In the genomic region with DNA sequence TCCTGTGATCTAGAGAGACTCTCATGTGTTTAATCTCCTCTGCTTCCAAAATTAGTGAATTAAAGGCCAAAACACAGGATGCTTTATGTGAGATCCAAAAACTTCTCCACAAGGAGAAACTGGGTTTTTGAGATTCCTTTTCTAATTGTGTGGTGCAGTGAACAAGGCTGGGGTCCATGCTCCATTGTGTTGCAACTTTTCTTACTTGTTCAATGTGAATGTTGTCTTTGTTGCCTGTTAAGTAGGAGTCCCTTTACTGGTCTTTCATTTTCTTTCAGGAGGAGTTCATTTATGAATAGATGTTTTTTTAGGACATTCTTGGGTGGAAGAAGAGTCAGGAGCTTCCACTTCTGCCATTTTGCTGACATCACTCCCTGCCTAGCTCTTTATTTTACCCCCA, we compare ENCODE assay signal across 31 cellular contexts. TPM values are rescaled to one million over a fixed set of nuclear protein-coding genes. Genes with fewer than 3 reads are reported as not detected.
"Had no signal": no experiment of that assay in that cellular context is flagged by ENCODE, and none has a peak within 500 bp of the region (broad histone marks: within the 10 kb centered on the region; RNA-seq: fewer than 3 reads in every experiment).

No MANE protein-coding gene starts in this region.

- H3K9me3 ChIP-seq: gastroesophageal sphincter, lower lobe of right lung, suprapubic skin, transverse colon, upper lobe of right lung, uterus had no signal

- H3K4me1 ChIP-seq: gastroesophageal sphincter, heart right ventricle, left ventricle myocardium inferior, lower lobe of right lung, psoas muscle, spleen, suprapubic skin, transverse colon, upper lobe of right lung, uterus had no signal

- H3K4me3 ChIP-seq: gastroesophageal sphincter, heart right ventricle, left ventricle myocardium inferior, lower lobe of right lung, ovary, psoas muscle, skin epidermis, spleen, suprapubic skin, transverse colon, upper lobe of right lung, uterus had no signal

- ATAC-seq: gastroesophageal sphincter; heart right ventricle; left cardiac atrium; lower lobe of right lung; naive thymus-derived CD8-positive, alpha-beta T cell; psoas muscle; right cardiac atrium; stimulated activated naive B cell treated with anti-CD40 and anti-IgM and Interleukin-4, amounts not matched to agents 10 μg/mL and 1 μg/mL and 100 μg/mL, for 72 hours; upper lobe of right lung had no signal

- H3K27me3 ChIP-seq: gastroesophageal sphincter, heart right ventricle, ovary, spleen, suprapubic skin, transverse colon, upper lobe of right lung, uterus had no signal

- H3K36me3 ChIP-seq: ovary, transverse colon, upper lobe of right lung, uterus had no signal

- FAIRE-seq: colon, islet of Langerhans had no signal

- H3K27ac ChIP-seq: epithelial cell of prostate, gastroesophageal sphincter, heart right ventricle, left ventricle myocardium inferior, lower lobe of right lung, ovary, psoas muscle, skin epidermis, suprapubic skin, upper lobe of right lung, uterus had no signal

- DNase-seq: effector CD8-positive, alpha-beta T cell; endodermal cell; foreskin fibroblast; glutamatergic neuron; heart right ventricle; hippocampal formation; left cardiac atrium; left ventricle myocardium inferior; naive thymus-derived CD8-positive, alpha-beta T cell; nephron progenitor cell; nucleus accumbens; ovary; posterior cingulate gyrus; psoas muscle; right cardiac atrium; spleen; stimulated activated CD4-positive, alpha-beta T cell treated with anti-CD3 and anti-CD28 coated beads, Interleukin-2, amount 100 ng/mL, for 48 hours; stimulated activated naive B cell treated with anti-CD40 and anti-IgM and Interleukin-4, amounts not matched to agents 10 μg/mL and 1 μg/mL and 100 μg/mL, for 72 hours; transverse colon; upper lobe of right lung; uterus had no signal

RNA-seq across cellular contexts. Expression of a gene that starts 40.6 kb away (rescaled TPM):
- total RNA-seq: kidney epithelial cell; left ventricle myocardium inferior; naive thymus-derived CD8-positive, alpha-beta T cell; renal cortical epithelial cell; suprapubic skin had no signal
- polyA plus RNA-seq: naive thymus-derived CD8-positive, alpha-beta T cell; thymus had no signal
